In genomic region chr10:68955786-68956532, GRCh38 we compare ENCODE assay signal across 8 cellular contexts. TPM values are rescaled to one million over a fixed set of nuclear protein-coding genes. Genes with fewer than 3 reads are reported as not detected.
DNase-seq lines count a peak whose midpoint lies in the region; ATAC-seq and TF ChIP-seq lines count a peak whose summit lies in the region.

DDX21 (plus strand) TSS chr10:68956170; CDS start chr10:68956226, 56 bp downstream.

- H3K4me3 ChIP-seq in PC-9 (peak within 1 kb of the TSS; percentile 85), muscle layer of duodenum (ENCODE audit: low read depth in 1 of 2, low read length in 2 of 2) (peak within 1 kb of the TSS; percentile 82 to 90)

- DNase-seq in DMS79 (lab: John Stamatoyannopoulos, UW) (peak; percentile 54), KBM-7 (peak; percentile 94), PC-9 (peak; percentile 88 to 92)
- DNase-seq in activated T-cell treated with anti-CD3 and anti-CD28 coated beads, Interleukin-2, amount 50 U/mL, for 24 hours = peak; percentile 90
- DNase-seq in stimulated activated CD8-positive, alpha-beta memory T cell treated with anti-CD3 and anti-CD28 coated beads, Interleukin-7, amount 100 ng/mL, for 4 hours (ENCODE audit: low read depth in 2 of 2) = peak; percentile 86 to 91

- H3K4me1 Mint-ChIP-seq in activated T-cell treated with anti-CD3 and anti-CD28 coated beads, Interleukin-2, amount 50 U/mL, for 24 hours (ENCODE audit: low read depth) = peaks cover 42% of the 10 kb centered on the region

- peak within 1 kb of the TSS; percentile 86 for H2AFZ ChIP-seq in PC-9

- CTCF ChIA-PET in PC-9 (lab: Charles Lee) = interaction anchor here (0.5 kb wide), 1 partner anchor 132 kb away, joined by 3 read pairs; the partner anchor contains the start of gene SRGN

- H3K27me3 ChIP-seq in PC-9 (ENCODE audit: insufficient read depth, low read depth) = no peaks in the 10 kb centered on the region
- no peaks in the 10 kb centered on the region for H3K27me3 ChIP-seq in muscle layer of duodenum (ENCODE audit: low read depth, low read length)

- intact Hi-C loops in PC-9 (cut with micrococcal nuclease; ENCODE audit: unreplicated experiment) = loop anchor here (1.0 to 5.0 kb wide), 3 partner anchors 54 to 429 kb away; partner anchors contain the start of gene SLC25A16

- peak within 1 kb of the TSS; percentile 98 for H3K4me3 Mint-ChIP-seq in activated T-cell treated with anti-CD3 and anti-CD28 coated beads, Interleukin-2, amount 50 U/mL, for 24 hours

- peak within 1 kb of the TSS; percentile 100 for H3K27ac Mint-ChIP-seq in activated T-cell treated with anti-CD3 and anti-CD28 coated beads, Interleukin-2, amount 50 U/mL, for 24 hours

- POLR2A ChIA-PET in PC-9 (lab: Charles Lee; ENCODE audit: unreplicated experiment) = interaction anchor here (0.6 kb wide), 2 partner anchors 624 to 1856 kb away, joined by 4 to 22 read pairs; partner anchors contain the start of gene HNRNPH3

- TF ChIP-seq CTCF in PC-9 (conservative IDR thresholded peaks at IDR 0.05) = peak; percentile 81

- H3K9me3 Mint-ChIP-seq in activated T-cell treated with anti-CD3 and anti-CD28 coated beads, Interleukin-2, amount 50 U/mL, for 24 hours = no peaks in the 10 kb centered on the region

- H4K20me1 ChIP-seq in PC-9 (ENCODE audit: insufficient read depth) = peaks cover 39% of the 10 kb centered on the region

- H3K4me1 ChIP-seq in PC-9 (replicated peaks; ENCODE audit: insufficient read depth) (peaks cover 29% of the 10 kb centered on the region), muscle layer of duodenum (ENCODE audit: control insufficient read depth in 1 of 2, insufficient read depth in 2 of 2, low read length in 2 of 2) (peaks cover 0 to 25% of the 10 kb centered on the region in 2 donors)

- no peaks in the 10 kb centered on the region for H3K9me3 ChIP-seq in PC-9 (ENCODE audit: insufficient read depth, low read depth)
- H3K9me3 ChIP-seq in muscle layer of duodenum (ENCODE audit: control insufficient read depth in 1 of 2, low read length in 2 of 2) = no peaks in the 10 kb centered on the region

- no peaks in the 10 kb centered on the region; the same call in 1 of the 2 replicates for H3K9me2 ChIP-seq in PC-9 (ENCODE audit: insufficient read depth)

- H3F3A ChIP-seq in PC-9 (ENCODE audit: insufficient read depth, low read depth) = peaks cover 42% of the 10 kb centered on the region

- H3K4me2 ChIP-seq in PC-9 = peak within 1 kb of the TSS; percentile 90

- in situ Hi-C loops in KBM-7 (cut with MboI; ENCODE audit: low pct_unique_long_range_greater_than_20kb, low sequenced_read_pairs) = no loop called here

- H3K36me3 ChIP-seq in PC-9 (ENCODE audit: low read depth) (peaks cover 35% of the 10 kb centered on the region), muscle layer of duodenum (ENCODE audit: control insufficient read depth in 1 of 2, insufficient read depth in 2 of 2, low read length in 2 of 2) (peaks cover 11 to 23% of the 10 kb centered on the region in 2 donors)

- H3K27me3 Mint-ChIP-seq in activated T-cell treated with anti-CD3 and anti-CD28 coated beads, Interleukin-2, amount 50 U/mL, for 24 hours = no peaks in the 10 kb centered on the region

- ATAC-seq in GM21717 (IDR thresholded peaks at IDR 0.05; ENCODE audit: unreplicated experiment) = peak; percentile 88
- ATAC-seq in esophagus mucosa = peak; percentile 97

- BruUV-seq in PC-9 (replicated peaks; lab: Mats Ljungman, UMichigan) = TSS peak; percentile 38

- peak within 1 kb of the TSS; percentile 86 for H3K27ac ChIP-seq in PC-9
- peak within 1 kb of the TSS; percentile 93 for H3K27ac ChIP-seq in muscle layer of duodenum (ENCODE audit: low read length)

- H3K36me3 Mint-ChIP-seq in activated T-cell treated with anti-CD3 and anti-CD28 coated beads, Interleukin-2, amount 50 U/mL, for 24 hours (ENCODE audit: low read depth) = peaks cover 75% of the 10 kb centered on the region

- H3K79me2 ChIP-seq in PC-9 (ENCODE audit: low read depth) = peaks cover 57% of the 10 kb centered on the region

RNA-seq across cellular contexts. Expression of gene DDX21, which starts in this region (rescaled TPM):
- total RNA-seq in PC-9 (2021) (65.8 and 88.0 TPM in 2 replicates), esophagus mucosa (67.2 TPM)

Comparison
In these comparisons a context has a peak if more than half of its experiments do, and no peak if none do; other contexts are left out.
1. Peak in every context shown above with its lines: DNase-seq, ATAC-seq, H3K4me3 ChIP-seq and H3K27ac ChIP-seq.